16 cellular contexts compared by ENCODE assay signal in the genomic region with DNA sequence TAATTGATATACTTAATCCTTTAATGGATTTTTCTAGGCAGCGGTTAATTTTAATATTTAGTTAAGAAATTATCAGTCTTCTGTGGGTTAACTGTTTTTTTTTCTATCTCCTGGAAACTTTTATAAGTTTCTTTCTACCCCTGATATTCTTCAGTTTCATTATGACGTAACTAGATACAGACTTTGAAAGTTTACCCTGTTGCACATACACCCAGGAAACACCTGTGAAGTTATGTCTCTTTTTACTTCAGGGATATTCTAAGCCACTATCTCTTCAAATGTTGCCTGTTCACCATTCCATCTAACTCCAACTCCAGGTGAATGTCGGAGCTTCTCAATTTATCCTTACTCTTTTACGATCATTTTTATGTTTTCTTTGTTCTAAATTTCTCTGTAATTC.
DNase-seq lines count a peak whose midpoint lies in the region; ATAC-seq and TF ChIP-seq lines count a peak whose summit lies in the region.
"Had no signal": no experiment of that assay in that cellular context is flagged by ENCODE, and none has a peak within 500 bp of the region (broad histone marks: within the 10 kb centered on the region; RNA-seq: fewer than 3 reads in every experiment).

No MANE protein-coding gene starts in this region.

- ATAC-seq in GM18520 (IDR thresholded peaks at IDR 0.05; ENCODE audit: unreplicated experiment) (peak; percentile 26), GM21529 (IDR thresholded peaks at IDR 0.05; ENCODE audit: unreplicated experiment) (peak; percentile 55), HG03095 (IDR thresholded peaks at IDR 0.05; ENCODE audit: unreplicated experiment) (peak; percentile 49), activated B cell treated with CpG ODN at 0.5 μM for 24 hours (ENCODE audit: low read depth) (peak; percentile 38)
- ATAC-seq: naive thymus-derived CD4-positive, alpha-beta T cell; Right ventricle myocardium inferior had no signal

- no peak overlapping the region for H3K4me2 ChIP-seq in osteoblast (ENCODE audit: insufficient read depth, low read length)

- H3K79me2 ChIP-seq in osteoblast (ENCODE audit: insufficient read depth, low read length), result no peaks in the 10 kb centered on the region

- peak overlapping the region; percentile 88 for H3K27ac Mint-ChIP-seq in activated B cell treated with CpG ODN at 0.5 μM for 24 hours
- H3K27ac Mint-ChIP-seq: naive thymus-derived CD4-positive, alpha-beta T cell had no signal

- H3K36me3 Mint-ChIP-seq in activated B cell treated with CpG ODN at 0.5 μM for 24 hours (ENCODE audit: low read depth), result no peaks in the 10 kb centered on the region

- H3K9me3 ChIP-seq in osteoblast (ENCODE audit: low read depth, low read length), result no peaks in the 10 kb centered on the region
- H3K9me3 ChIP-seq: Caco-2 had no signal

- peak overlapping the region; percentile 68 for H3K4me3 Mint-ChIP-seq in activated B cell treated with CpG ODN at 0.5 μM for 24 hours
- H3K4me3 Mint-ChIP-seq: central memory CD8-positive, alpha-beta T cell; naive thymus-derived CD4-positive, alpha-beta T cell had no signal

- no peak overlapping the region for H2AFZ ChIP-seq in osteoblast (ENCODE audit: low read length)

- no peak overlapping the region for H3K27ac ChIP-seq in osteoblast (ENCODE audit: low read depth, low read length)

- DNase-seq in activated B cell treated with CpG ODN at 0.5 μM for 24 hours, result no peak
- no peak for DNase-seq in SIG-M5 treated with dmso at 0.1 percent for 504 hours (lab: John Stamatoyannopoulos, UW; ENCODE audit: unreplicated experiment)
- no peak for DNase-seq in iPS-NIHi7 (ENCODE audit: extremely low spot score)
- no peak for DNase-seq in osteoblast (ENCODE audit: insufficient read length, low spot score, missing footprints)
- DNase-seq in COR-L47 (lab: John Stamatoyannopoulos, UW), result no peak
- DNase-seq: activated CD4-positive, CD25-positive, alpha-beta regulatory T cell treated with anti-CD3 and anti-CD28 coated beads, Interleukin-2, amount 50 U/mL, for 72 hours; activated naive CD4-positive, alpha-beta T cell; Caco-2; KBM-7; naive thymus-derived CD4-positive, alpha-beta T cell; NCI-H2171 treated with DMSO at 0.1 percent for 48 hours had no signal

- no peaks in the 10 kb centered on the region for H3K4me1 ChIP-seq in osteoblast (ENCODE audit: insufficient read depth, low read length)
- H3K4me1 ChIP-seq: Caco-2 had no signal

- intact Hi-C loops in activated B cell treated with CpG ODN at 0.5 μM for 24 hours (cut with micrococcal nuclease), result loop anchor here (1.0 to 10.0 kb wide), 4 partner anchors 12 to 963 kb away; partner anchors contain the start of gene TENT4A

- POLR2A ChIA-PET in activated B cell treated with CpG ODN at 0.5 μM for 24 hours (lab: Charles Lee), result interaction anchor here (0.6 kb wide), 1 partner anchor 870 kb away, joined by 3 read pairs; no protein-coding TSS in a partner anchor

- CTCF ChIA-PET in activated B cell treated with CpG ODN at 0.5 μM for 24 hours (lab: Charles Lee), result no interaction called here

- no peak for TF ChIP-seq CTCF in activated B cell treated with CpG ODN at 0.5 μM for 24 hours (IDR thresholded peaks at IDR 0.05)
- TF ChIP-seq CTCF in osteoblast (IDR thresholded peaks at IDR 0.05; ENCODE audit: extremely low read depth, low read depth, low read length), result no peak

- no peaks in the 10 kb centered on the region for H3K36me3 ChIP-seq in osteoblast (ENCODE audit: insufficient read depth, low read length)

- peaks cover 70% of the 10 kb centered on the region for H3K4me1 Mint-ChIP-seq in activated B cell treated with CpG ODN at 0.5 μM for 24 hours
- H3K4me1 Mint-ChIP-seq: central memory CD8-positive, alpha-beta T cell had no signal

- no peaks in the 10 kb centered on the region for H3K27me3 ChIP-seq in osteoblast (ENCODE audit: insufficient read depth, low read length)

- H3K9me3 Mint-ChIP-seq in activated B cell treated with CpG ODN at 0.5 μM for 24 hours, result peaks cover 4% of the 10 kb centered on the region
- H3K9me3 Mint-ChIP-seq: central memory CD8-positive, alpha-beta T cell had no signal

- H3K4me3 ChIP-seq in osteoblast (ENCODE audit: insufficient read depth, low read length), result no peak overlapping the region

- no peaks in the 10 kb centered on the region for H3K27me3 Mint-ChIP-seq in activated B cell treated with CpG ODN at 0.5 μM for 24 hours

- H4K20me1 ChIP-seq in osteoblast (ENCODE audit: insufficient read depth, low read length), result no peaks in the 10 kb centered on the region
